9 cellular contexts compared by ENCODE assay signal in genomic region chr4:89324671-89325070, GRCh38. TPM values are rescaled to one million over a fixed set of nuclear protein-coding genes. Genes with fewer than 3 reads are reported as not detected.
DNase-seq lines count a peak whose midpoint lies in the region; ATAC-seq and TF ChIP-seq lines count a peak whose summit lies in the region.
"Had no signal": no experiment of that assay in that cellular context is flagged by ENCODE, and none has a peak within 500 bp of the region (broad histone marks: within the 10 kb centered on the region; RNA-seq: fewer than 3 reads in every experiment).

No MANE protein-coding gene starts in this region.

- WGBS in psoas muscle, 3 donors: 34 to 54% (median 46%) methylated on average over 2 of the region's 2 CpGs
- WGBS in sigmoid colon, 2 donors: 52 to 70% methylated on average over 2 of the region's 2 CpGs

- no peak overlapping the region for H3K27ac Mint-ChIP-seq in activated naive CD4-positive, alpha-beta T cell treated with anti-CD3 and anti-CD28 coated beads, Interleukin-2, amount 50 U/mL, for 72 hours
- H3K27ac Mint-ChIP-seq in activated naive CD4-positive, alpha-beta T cell treated with anti-CD3 and anti-CD28 coated beads for 36 hours: no peak overlapping the region
- peak overlapping the region; percentile 4 for H3K27ac Mint-ChIP-seq in activated CD4-positive, alpha-beta memory T cell treated with anti-CD3 and anti-CD28 coated beads for 36 hours

- CTCF ChIA-PET in activated naive CD4-positive, alpha-beta T cell treated with anti-CD3 and anti-CD28 coated beads for 36 hours (lab: Charles Lee): interaction anchor here (0.8 kb wide), 1 partner anchor 18 kb away, joined by 4 read pairs; no protein-coding TSS in a partner anchor
- CTCF ChIA-PET in activated CD4-positive, alpha-beta memory T cell treated with anti-CD3 and anti-CD28 coated beads for 36 hours (lab: Charles Lee): interaction anchor here (1.0 kb wide), 1 partner anchor 98 kb away, joined by 3 read pairs; no protein-coding TSS in a partner anchor

- H3K27me3 Mint-ChIP-seq in activated naive CD4-positive, alpha-beta T cell treated with anti-CD3 and anti-CD28 coated beads for 36 hours (ENCODE audit: low read depth): no peaks in the 10 kb centered on the region
- no peaks in the 10 kb centered on the region for H3K27me3 Mint-ChIP-seq in activated CD4-positive, alpha-beta memory T cell treated with anti-CD3 and anti-CD28 coated beads for 36 hours

- H3K27me3 ChIP-seq in psoas muscle (ENCODE audit: insufficient read depth in 3 of 3, low read length in 2 of 3): no peaks in the 10 kb centered on the region
- H3K27me3 ChIP-seq in sigmoid colon: no peaks in the 10 kb centered on the region

- H3K4me3 Mint-ChIP-seq in activated naive CD4-positive, alpha-beta T cell treated with anti-CD3 and anti-CD28 coated beads for 36 hours: no peak overlapping the region
- no peak overlapping the region for H3K4me3 Mint-ChIP-seq in activated CD4-positive, alpha-beta memory T cell treated with anti-CD3 and anti-CD28 coated beads for 36 hours

- no peak for DNase-seq in activated naive CD4-positive, alpha-beta T cell treated with anti-CD3 and anti-CD28 coated beads, Interleukin-2, amount 50 U/mL, for 72 hours (ENCODE audit: low spot score in 2 of 2)
- no peak for DNase-seq in activated naive CD4-positive, alpha-beta T cell treated with anti-CD3 and anti-CD28 coated beads for 36 hours
- peak; percentile 28 for DNase-seq in activated CD4-positive, alpha-beta memory T cell treated with anti-CD3 and anti-CD28 coated beads for 36 hours
- DNase-seq in psoas muscle (no peak), putamen (ENCODE audit: low spot score) (no peak), G401 (ENCODE audit: low spot score) (no peak), sigmoid colon (no peak)

- H3K9me3 ChIP-seq in psoas muscle: no peaks in the 10 kb centered on the region
- H3K9me3 ChIP-seq in sigmoid colon: no peaks in the 10 kb centered on the region

- peaks cover 8% of the 10 kb centered on the region for H3K4me1 Mint-ChIP-seq in activated naive CD4-positive, alpha-beta T cell treated with anti-CD3 and anti-CD28 coated beads for 36 hours (ENCODE audit: low read depth)
- H3K4me1 Mint-ChIP-seq in activated CD4-positive, alpha-beta memory T cell treated with anti-CD3 and anti-CD28 coated beads for 36 hours (ENCODE audit: low read depth): peaks cover 18% of the 10 kb centered on the region

- TF ChIP-seq EP300 in sigmoid colon (IDR thresholded peaks at IDR 0.05): no peak

- in situ Hi-C loops in G401 (cut with HindIII; ENCODE audit: low sequenced_read_pairs): no loop called here

- intact Hi-C loops in activated naive CD4-positive, alpha-beta T cell treated with anti-CD3 and anti-CD28 coated beads for 36 hours (cut with micrococcal nuclease): no loop called here
- intact Hi-C loops in activated CD4-positive, alpha-beta memory T cell treated with anti-CD3 and anti-CD28 coated beads for 36 hours (cut with micrococcal nuclease): no loop called here
- intact Hi-C loops in psoas muscle (cut with DNase I) (no loop called here), sigmoid colon (cut with DNase I) (no loop called here)

- no peaks in the 10 kb centered on the region for H3K36me3 ChIP-seq in psoas muscle (ENCODE audit: insufficient read depth in 1 of 2, low read depth in 1 of 2)
- H3K36me3 ChIP-seq in sigmoid colon: no peaks in the 10 kb centered on the region

- H3K27ac ChIP-seq in psoas muscle: no peak overlapping the region
- no peak overlapping the region for H3K27ac ChIP-seq in sigmoid colon
- H3K27ac ChIP-seq: VCaP had no signal

- POLR2A ChIA-PET in activated CD4-positive, alpha-beta memory T cell treated with anti-CD3 and anti-CD28 coated beads for 36 hours (lab: Charles Lee): no interaction called here

- no peaks in the 10 kb centered on the region for H3K4me1 ChIP-seq in psoas muscle
- H3K4me1 ChIP-seq in sigmoid colon: no peaks in the 10 kb centered on the region

- no peaks in the 10 kb centered on the region for H3K36me3 Mint-ChIP-seq in activated naive CD4-positive, alpha-beta T cell treated with anti-CD3 and anti-CD28 coated beads, Interleukin-2, amount 50 U/mL, for 72 hours
- no peaks in the 10 kb centered on the region for H3K36me3 Mint-ChIP-seq in activated naive CD4-positive, alpha-beta T cell treated with anti-CD3 and anti-CD28 coated beads for 36 hours (ENCODE audit: low read depth)
- no peaks in the 10 kb centered on the region for H3K36me3 Mint-ChIP-seq in activated CD4-positive, alpha-beta memory T cell treated with anti-CD3 and anti-CD28 coated beads for 36 hours

- no peak for TF ChIP-seq POLR2A in sigmoid colon (IDR thresholded peaks at IDR 0.05)

- TF ChIP-seq CTCF in psoas muscle (IDR thresholded peaks at IDR 0.05) (no peak), sigmoid colon (IDR thresholded peaks at IDR 0.05) (no peak)

- H3K4me3 ChIP-seq in psoas muscle: no peak overlapping the region
- no peak overlapping the region for H3K4me3 ChIP-seq in sigmoid colon

- peaks cover 3% of the 10 kb centered on the region in 2 donors for H3K9me3 Mint-ChIP-seq in activated naive CD4-positive, alpha-beta T cell treated with anti-CD3 and anti-CD28 coated beads, Interleukin-2, amount 50 U/mL, for 72 hours
- peaks cover 2% of the 10 kb centered on the region for H3K9me3 Mint-ChIP-seq in activated naive CD4-positive, alpha-beta T cell treated with anti-CD3 and anti-CD28 coated beads for 36 hours
- peaks cover 2% of the 10 kb centered on the region for H3K9me3 Mint-ChIP-seq in activated CD4-positive, alpha-beta memory T cell treated with anti-CD3 and anti-CD28 coated beads for 36 hours

- ATAC-seq in activated naive CD4-positive, alpha-beta T cell treated with anti-CD3 and anti-CD28 coated beads, Interleukin-2, amount 50 U/mL, for 72 hours: peak; percentile 60 to 90
- ATAC-seq in HG03135 (IDR thresholded peaks at IDR 0.05; ENCODE audit: unreplicated experiment) (peak; percentile 78), psoas muscle (peak in 3 of 4 donors; percentile 30 to 32 (median 30))

RNA-seq across cellular contexts. Expression of gene GPRIN3, which starts 17.1 kb away (rescaled TPM):
- total RNA-seq in activated naive CD4-positive, alpha-beta T cell treated with anti-CD3 and anti-CD28 coated beads, Interleukin-2, amount 50 U/mL, for 72 hours: 10 to 100 TPM; 12.4 to 26.1 TPM
- 1 to 10 TPM; 8.6 to 8.8 TPM for total RNA-seq in activated naive CD4-positive, alpha-beta T cell treated with anti-CD3 and anti-CD28 coated beads for 36 hours
- total RNA-seq in activated CD4-positive, alpha-beta memory T cell treated with anti-CD3 and anti-CD28 coated beads for 36 hours: 10 to 100 TPM; 20.0 to 22.7 TPM
- total RNA-seq in psoas muscle (1 to 10 TPM; 1.2 to 3.0 (median 1.5) TPM), sigmoid colon (1 to 10 TPM; 1.6 to 2.8 (median 1.8) TPM)
- polyA plus RNA-seq in psoas muscle (under 1 TPM; 0.30 to 0.58 (median 0.49) TPM), sigmoid colon (1 to 10 TPM; 1.6 to 4.6 (median 1.8) TPM)
- total RNA-seq in G401 (2014; rRNA removed; shearing (Covaris generic)): 0.55 and 1.5 TPM in 2 replicates
